Comparison of ENCODE assay signal across 23 cellular contexts in the genomic region with DNA sequence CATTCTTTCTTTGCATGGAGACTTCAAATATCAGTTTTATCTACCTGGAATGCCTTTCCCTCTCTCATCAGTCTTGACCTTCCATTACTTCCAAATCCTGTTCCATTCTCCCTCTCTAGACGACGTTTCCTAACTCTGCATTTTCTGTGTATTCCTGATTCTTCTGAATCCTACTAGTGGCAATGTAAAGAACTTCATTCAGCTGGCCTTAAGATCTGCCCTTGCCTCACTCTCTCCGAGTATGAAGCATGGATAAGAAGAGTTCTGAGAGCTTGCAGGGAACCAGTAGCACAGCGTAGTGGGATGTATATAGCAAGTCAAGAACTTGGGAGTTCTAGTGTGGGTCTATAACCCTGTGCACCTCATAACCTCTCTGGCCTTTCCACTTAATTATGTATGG.
"Had no signal": no experiment of that assay in that cellular context is flagged by ENCODE, and none has a peak within 500 bp of the region (broad histone marks: within the 10 kb centered on the region; RNA-seq: fewer than 3 reads in every experiment).

No MANE protein-coding gene starts in this region.

- H2AFZ ChIP-seq: parathyroid adenoma had no signal

- H3K79me2 ChIP-seq: parathyroid adenoma had no signal

- DNase-seq: activated CD4-positive, alpha-beta T cell treated with anti-CD3 and anti-CD28 coated beads, Interleukin-2, amount 10 ng/mL, durations not matched to agents 7 days and 5 days; activated CD4-positive, CD25-positive, alpha-beta regulatory T cell treated with anti-CD3 and anti-CD28 coated beads, Interleukin-2, amount 50 U/mL, for 72 hours; activated CD8-positive, alpha-beta T cell treated with anti-CD3 and anti-CD28 coated beads for 36 hours; activated T-cell treated with anti-CD3 and anti-CD28 coated beads, Interleukin-2, amount 50 U/mL, for 4 hours; central memory CD4-positive, alpha-beta T cell; glutamatergic neuron; left cardiac atrium; left ventricle myocardium superior; midbrain; naive thymus-derived CD4-positive, alpha-beta T cell; stimulated activated CD4-positive, alpha-beta T cell treated with anti-CD3 and anti-CD28 coated beads, Interleukin-2, amount 100 ng/mL, for 48 hours; stimulated activated naive CD8-positive, alpha-beta T cell treated with anti-CD3 and anti-CD28 coated beads, Interleukin-15, Interleukin-2, amounts not matched to agents 100 U/mL and 50 U/mL, for 24 hours; T-helper 17 cell; T1000; testis; transverse colon; uterus had no signal

- H3K4me3 Mint-ChIP-seq: activated CD4-positive, alpha-beta T cell treated with anti-CD3 and anti-CD28 coated beads, Interleukin-2, amount 10 ng/mL, durations not matched to agents 7 days and 5 days; activated CD8-positive, alpha-beta T cell treated with anti-CD3 and anti-CD28 coated beads for 36 hours; activated T-cell treated with anti-CD3 and anti-CD28 coated beads, Interleukin-2, amount 50 U/mL, for 4 hours; activated T-helper 17 cell treated with anti-CD3 and anti-CD28 coated beads, Interleukin-2, amount 50 U/mL, for 72 hours; naive thymus-derived CD4-positive, alpha-beta T cell; T-helper 17 cell had no signal

- H3K9ac ChIP-seq: parathyroid adenoma had no signal

- H3K36me3 Mint-ChIP-seq: activated naive CD4-positive, alpha-beta T cell treated with anti-CD3 and anti-CD28 coated beads, Interleukin-2, amount 50 U/mL, for 72 hours; naive thymus-derived CD4-positive, alpha-beta T cell had no signal

- H3K9me3 Mint-ChIP-seq: activated CD4-positive, alpha-beta T cell treated with anti-CD3 and anti-CD28 coated beads, Interleukin-2, amount 10 ng/mL, durations not matched to agents 7 days and 5 days; activated CD8-positive, alpha-beta T cell treated with anti-CD3 and anti-CD28 coated beads for 36 hours; activated naive CD4-positive, alpha-beta T cell treated with anti-CD3 and anti-CD28 coated beads, Interleukin-2, amount 50 U/mL, for 72 hours; activated T-cell treated with anti-CD3 and anti-CD28 coated beads, Interleukin-2, amount 50 U/mL, for 4 hours; activated T-helper 17 cell treated with anti-CD3 and anti-CD28 coated beads, Interleukin-2, amount 50 U/mL, for 72 hours had no signal

- H3K27ac Mint-ChIP-seq: activated CD4-positive, alpha-beta T cell treated with anti-CD3 and anti-CD28 coated beads, Interleukin-2, amount 10 ng/mL, durations not matched to agents 7 days and 5 days; activated CD8-positive, alpha-beta T cell treated with anti-CD3 and anti-CD28 coated beads for 36 hours; activated naive CD4-positive, alpha-beta T cell treated with anti-CD3 and anti-CD28 coated beads, Interleukin-2, amount 50 U/mL, for 72 hours; activated T-helper 17 cell treated with anti-CD3 and anti-CD28 coated beads, Interleukin-2, amount 50 U/mL, for 72 hours; naive thymus-derived CD4-positive, alpha-beta T cell; T-helper 17 cell had no signal

- H3K27me3 ChIP-seq: breast epithelium, right atrium auricular region, testis had no signal

- H3K9me3 ChIP-seq: breast epithelium, esophagus muscularis mucosa, right atrium auricular region, testis, transverse colon, uterus had no signal

- H3K36me3 ChIP-seq: breast epithelium, esophagus muscularis mucosa, right atrium auricular region, transverse colon, uterus had no signal

- H3K4me3 ChIP-seq: breast epithelium, esophagus muscularis mucosa, right atrium auricular region, testis, transverse colon, uterus had no signal

- H3K4me1 ChIP-seq: esophagus muscularis mucosa, parathyroid adenoma, right atrium auricular region, testis, transverse colon, uterus had no signal

- H3K27ac ChIP-seq: esophagus muscularis mucosa, parathyroid adenoma, right atrium auricular region, testis, transverse colon, uterus had no signal

- H3K4me1 Mint-ChIP-seq: activated CD4-positive, alpha-beta T cell treated with anti-CD3 and anti-CD28 coated beads, Interleukin-2, amount 10 ng/mL, durations not matched to agents 7 days and 5 days; activated T-helper 17 cell treated with anti-CD3 and anti-CD28 coated beads, Interleukin-2, amount 50 U/mL, for 72 hours; naive thymus-derived CD4-positive, alpha-beta T cell; T-helper 17 cell had no signal
